In genomic region chr17:56833812-56834379, GRCh38 we compare ENCODE assay signal across 8 cellular contexts. TPM values are rescaled to one million over a fixed set of nuclear protein-coding genes. Genes with fewer than 3 reads are reported as not detected.
A peak's percentile ranks its signal among the peaks of the same experiment; 100 is the strongest.
DNase-seq lines count a peak whose midpoint lies in the region; ATAC-seq, FAIRE-seq and TF ChIP-seq lines count a peak whose summit lies in the region.

A gene with protein sequence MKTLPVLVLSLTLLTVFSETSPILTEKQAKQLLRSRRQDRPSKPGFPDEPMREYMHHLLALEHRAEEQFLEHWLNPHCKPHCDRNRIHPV (minus strand): TSS chr17:56833920. CDS start chr17:56815810, 18,110 bp downstream.
DGKE (plus strand) TSS chr17:56834151; CDS start chr17:56834796, 645 bp downstream.

- in situ Hi-C loops in GM13976 (cut with MboI; ENCODE audit: low sequenced_read_pairs, unreplicated experiment): no loop called here

- H3K9me3 ChIP-seq in psoas muscle: no peaks in the 10 kb centered on the region

- peak; percentile 95 for FAIRE-seq in urothelium cell line (lab: Jason Lieb, UNC)

- peak; percentile 99 for DNase-seq in GM13976 (ENCODE audit: low spot score)
- peak; percentile 78 for DNase-seq in NCI-H1417 treated with DMSO at 0.1 percent for 48 hours (lab: John Stamatoyannopoulos, UW)
- DNase-seq in T-helper 1 cell: peak; percentile 96 to 99 (median 99)
- peak; percentile 85 for DNase-seq in amniotic stem cell (lab: John Stamatoyannopoulos, UW)
- DNase-seq in left ventricle myocardium superior: peak; percentile 98
- DNase-seq in psoas muscle: peak; percentile 98 to 99
- DNase-seq in urothelium cell line (ENCODE audit: low spot score): peak; percentile 99

- H3K4me1 ChIP-seq in psoas muscle: peaks cover 2% of the 10 kb centered on the region

- no peaks in the 10 kb centered on the region for H3K36me3 ChIP-seq in psoas muscle (ENCODE audit: insufficient read depth in 1 of 2, low read depth in 1 of 2)

- ATAC-seq in HG02840 (IDR thresholded peaks at IDR 0.05; ENCODE audit: low FRiP score, unreplicated experiment): peak; percentile 70
- ATAC-seq in left ventricle myocardium superior: peak; percentile 99
- peak; percentile 98 to 99 (median 98) for ATAC-seq in psoas muscle

- TF ChIP-seq CTCF in GM13976 (IDR thresholded peaks at IDR 0.05; ENCODE audit: borderline replicate concordance, control extremely low read depth, extremely low read depth, insufficient read depth, missing control alignments): no peak
- TF ChIP-seq CTCF in psoas muscle (IDR thresholded peaks at IDR 0.05): no peak

- intact Hi-C loops in left ventricle myocardium superior (cut with micrococcal nuclease) (no loop called here), psoas muscle (cut with DNase I) (no loop called here)

- peak within 1 kb of the TSS; percentile 78 for H3K4me3 ChIP-seq in psoas muscle

- WGBS in psoas muscle, 3 donors: 0 to 1% (median 1%) methylated on average over 51 to 65 of the region's 65 CpGs

- peak within 1 kb of the TSS; percentile 74 for H3K27ac ChIP-seq in psoas muscle

- peaks cover 0 to 8% (median 2%) of the 10 kb centered on the region in 3 donors for H3K27me3 ChIP-seq in psoas muscle (ENCODE audit: insufficient read depth in 3 of 3, low read length in 2 of 3)

RNA-seq across cellular contexts. Expression of the first gene that starts in this region (rescaled TPM):
- total RNA-seq in left ventricle myocardium superior (1.1 TPM), psoas muscle (1 to 10 TPM in 1 of 4 donors, under 1 TPM in 3; 0.20 to 1.1 (median 0.35) TPM)
- under 1 TPM in 2 of 3 donors, not detected in 1; 0.14 to 0.16 TPM for polyA plus RNA-seq in psoas muscle

RNA-seq across cellular contexts. Expression of gene DGKE, which starts in this region (rescaled TPM):
- total RNA-seq in left ventricle myocardium superior (3.6 TPM), psoas muscle (1 to 10 TPM in 3 of 4 donors, under 1 TPM in 1; 0.76 to 3.2 (median 1.4) TPM)
- under 1 TPM; 0.38 to 0.53 (median 0.52) TPM for polyA plus RNA-seq in psoas muscle

Comparison
In these comparisons a context has a peak if more than half of its experiments do, and no peak if none do; other contexts are left out.
1. Peak in every context shown above with its lines: DNase-seq, ATAC-seq, H3K4me3 ChIP-seq and H3K27ac ChIP-seq.